ENCODE assay signal across 8 cellular contexts in the genomic region with DNA sequence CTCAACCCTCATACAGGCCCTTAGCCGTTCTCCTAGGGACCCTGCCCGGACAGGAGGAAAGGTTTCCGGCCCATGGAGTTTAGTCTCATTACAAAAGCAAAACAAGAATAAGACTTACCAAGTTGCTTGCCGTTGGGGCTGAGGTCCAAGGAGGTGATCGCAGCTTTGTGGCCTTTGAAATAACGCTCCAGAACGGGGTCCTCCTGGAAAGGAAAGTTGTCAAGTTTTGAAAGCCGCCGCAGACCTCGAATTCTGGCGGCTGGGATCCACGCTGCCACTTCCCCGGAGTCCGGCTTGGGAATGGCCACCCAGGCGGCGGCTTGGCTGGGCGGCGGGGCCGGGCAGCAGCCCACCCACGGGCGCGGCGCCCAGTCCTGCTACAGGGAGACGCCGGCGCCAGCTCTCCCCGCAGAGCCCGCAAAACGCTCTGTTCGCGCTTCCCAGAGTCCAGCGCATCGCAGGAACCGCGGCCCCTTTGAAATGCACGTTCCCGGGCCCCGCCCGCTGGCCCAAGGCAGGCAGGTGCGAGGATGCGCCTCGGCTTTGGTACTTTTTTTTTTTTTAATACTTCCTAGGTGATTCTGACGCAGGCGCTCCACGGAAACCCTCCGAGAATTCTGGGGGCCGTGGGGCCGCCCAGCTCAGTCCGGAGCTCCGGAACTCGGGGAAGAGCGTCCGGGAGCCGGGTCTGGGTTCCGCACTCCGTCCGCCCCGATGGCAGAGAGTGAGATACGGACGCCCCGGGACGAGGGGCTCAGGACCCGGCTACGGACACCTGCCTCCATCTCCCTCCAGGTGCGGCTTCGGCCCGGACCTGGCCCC. TPM values are rescaled to one million over a fixed set of nuclear protein-coding genes. Genes with fewer than 3 reads are reported as not detected.
A peak's percentile ranks its signal among the peaks of the same experiment; 100 is the strongest.
DNase-seq lines count a peak whose midpoint lies in the region; ATAC-seq and TF ChIP-seq lines count a peak whose summit lies in the region.

No MANE protein-coding gene starts in this region.

- no peaks in the 10 kb centered on the region for H3K27me3 Mint-ChIP-seq in CD4-positive, CD25-positive, alpha-beta regulatory T cell

- H3K79me2 ChIP-seq in hepatocyte = peaks cover 53% of the 10 kb centered on the region

- H3K4me3 ChIP-seq in CD4-positive, CD25-positive, alpha-beta regulatory T cell (ENCODE audit: low read depth, low read length) = peak overlapping the region; percentile 95
- H3K4me3 ChIP-seq in hepatocyte = peak overlapping the region; percentile 76
- H3K4me3 ChIP-seq in sigmoid colon = peak overlapping the region; percentile 74 to 95 (median 94)

- TF ChIP-seq EP300 in sigmoid colon (IDR thresholded peaks at IDR 0.05) = no peak

- TF ChIP-seq CTCF in hepatocyte (IDR thresholded peaks at IDR 0.05; ENCODE audit: poor library complexity) (no peak), sigmoid colon (IDR thresholded peaks at IDR 0.05) (no peak)

- ATAC-seq in CD4-positive, CD25-positive, alpha-beta regulatory T cell (ENCODE audit: low read depth in 2 of 2) = peak; percentile 4 to 13
- ATAC-seq in GM19351 (IDR thresholded peaks at IDR 0.05; ENCODE audit: unreplicated experiment) (peak; percentile 29), HG03442 (IDR thresholded peaks at IDR 0.05; ENCODE audit: unreplicated experiment) (peak; percentile 13)

- in situ Hi-C loops in SK-MEL-5 (cut with HindIII; ENCODE audit: low pct_unique_long_range_greater_than_20kb, low sequenced_read_pairs) = no loop called here

- peaks cover 9% of the 10 kb centered on the region for H3K36me3 ChIP-seq in CD4-positive, CD25-positive, alpha-beta regulatory T cell (ENCODE audit: control insufficient read depth, insufficient read depth, low read length)
- no peaks in the 10 kb centered on the region for H3K36me3 ChIP-seq in hepatocyte (replicated peaks; ENCODE audit: insufficient read depth, low read depth)
- H3K36me3 ChIP-seq in sigmoid colon = no peaks in the 10 kb centered on the region

- 2% methylated on average over 63 of the region's 67 CpGs for WGBS in hepatocyte (ENCODE audit: low lambda C conversion rate, missing lambda C conversion rate)
- 0% methylated on average over 67 of the region's 67 CpGs for WGBS in sigmoid colon, 2 donors

- H3K27me3 ChIP-seq in CD4-positive, CD25-positive, alpha-beta regulatory T cell (ENCODE audit: control insufficient read depth, insufficient read depth, low read length) = no peaks in the 10 kb centered on the region
- no peaks in the 10 kb centered on the region for H3K27me3 ChIP-seq in hepatocyte
- no peaks in the 10 kb centered on the region for H3K27me3 ChIP-seq in sigmoid colon

- peaks cover 19% of the 10 kb centered on the region for H3K36me3 Mint-ChIP-seq in CD4-positive, CD25-positive, alpha-beta regulatory T cell

- no peak for TF ChIP-seq POLR2A in sigmoid colon (IDR thresholded peaks at IDR 0.05)

- no peaks in the 10 kb centered on the region for H3K9me3 ChIP-seq in CD4-positive, CD25-positive, alpha-beta regulatory T cell (ENCODE audit: control insufficient read depth in 2 of 2, low read length in 2 of 2)
- H3K9me3 ChIP-seq in hepatocyte (ENCODE audit: low read depth) (no peaks in the 10 kb centered on the region), sigmoid colon (no peaks in the 10 kb centered on the region)

- intact Hi-C loops in sigmoid colon (cut with DNase I) = loop anchor here (2.0 to 10.0 kb wide), 6 partner anchors 54 to 1380 kb away; a partner anchor contains a TSS

- H4K20me1 ChIP-seq in hepatocyte (ENCODE audit: insufficient read depth, poor library complexity, severe bottlenecking) = peaks cover 3% of the 10 kb centered on the region

- H3K27ac ChIP-seq in CD4-positive, CD25-positive, alpha-beta regulatory T cell (ENCODE audit: insufficient read depth, low read length, poor library complexity, severe bottlenecking) = peak overlapping the region; percentile 78
- H3K27ac ChIP-seq in angular gyrus (ENCODE audit: low read depth, low read length) (peak overlapping the region; percentile 99), hepatocyte (peak overlapping the region; percentile 87), sigmoid colon (peak overlapping the region; percentile 87 to 92 (median 90))

- peak overlapping the region; percentile 89 to 97 (median 96) for H3K4me3 Mint-ChIP-seq in CD4-positive, CD25-positive, alpha-beta regulatory T cell

- peaks cover 25 to 70% (median 46%) of the 10 kb centered on the region in 4 donors for H3K4me1 Mint-ChIP-seq in CD4-positive, CD25-positive, alpha-beta regulatory T cell

- H3K9me3 Mint-ChIP-seq in CD4-positive, CD25-positive, alpha-beta regulatory T cell = no peaks in the 10 kb centered on the region

- H3K9me2 ChIP-seq in hepatocyte (replicated peaks; ENCODE audit: insufficient read depth) = no peaks in the 10 kb centered on the region

- peak overlapping the region; percentile 80 for H2AFZ ChIP-seq in hepatocyte

- peak overlapping the region; percentile 73 to 90 (median 80) for H3K27ac Mint-ChIP-seq in CD4-positive, CD25-positive, alpha-beta regulatory T cell

- DNase-seq in CD4-positive, CD25-positive, alpha-beta regulatory T cell = peak; percentile 29 to 61 (median 48)
- peak; percentile 18 for DNase-seq in SK-MEL-5 (ENCODE audit: low read depth, low spot score)
- DNase-seq in hepatocyte (ENCODE audit: low spot score) = peak; percentile 74
- peak; percentile 72 for DNase-seq in sigmoid colon
- DNase-seq in middle frontal gyrus (ENCODE audit: extremely low spot score, low spot score) = no peak

- H3K4me2 ChIP-seq in hepatocyte = peak overlapping the region; percentile 74

- H3K4me1 ChIP-seq in CD4-positive, CD25-positive, alpha-beta regulatory T cell (ENCODE audit: control insufficient read depth, insufficient read depth, low read length, poor library complexity, severe bottlenecking) = peaks cover 33% of the 10 kb centered on the region
- peaks cover 25% of the 10 kb centered on the region for H3K4me1 ChIP-seq in hepatocyte (ENCODE audit: insufficient read depth)
- H3K4me1 ChIP-seq in sigmoid colon = peaks cover 0 to 54% (median 35%) of the 10 kb centered on the region in 4 donors

RNA-seq across cellular contexts. Expression of a gene that starts 0.6 kb away (rescaled TPM):
- total RNA-seq in CD4-positive, CD25-positive, alpha-beta regulatory T cell = 8.8 TPM
- 1 to 10 TPM; 5.0 to 8.1 (median 5.6) TPM for polyA plus RNA-seq in CD4-positive, CD25-positive, alpha-beta regulatory T cell
- total RNA-seq in SK-MEL-5 (2014; rRNA removed; shearing (Covaris generic)) = 5.7 and 7.7 TPM in 2 replicates
- 2.5 and 2.9 TPM in 2 replicates for polyA plus RNA-seq in SK-MEL-5 (2015; cell fraction: cytosol; rRNA removed)
- 3.4 and 5.6 TPM in 2 replicates for polyA plus RNA-seq in SK-MEL-5 (2015; cell fraction: nucleus; rRNA removed)
- 15.4 and 19.2 TPM in 2 replicates for total RNA-seq in hepatocyte
- polyA plus RNA-seq in hepatocyte = 4.6 and 6.9 TPM in 2 replicates
- 1 to 10 TPM; 3.4 to 4.8 (median 4.3) TPM for total RNA-seq in sigmoid colon
- 10 to 100 TPM in 1 of 3 donors, 1 to 10 TPM in 2; 3.6 to 14.6 (median 4.9) TPM for polyA plus RNA-seq in sigmoid colon

RNA-seq across cellular contexts. Expression of a gene that starts 0.6 kb away (rescaled TPM):
- 22.1 TPM for total RNA-seq in CD4-positive, CD25-positive, alpha-beta regulatory T cell
- 10 to 100 TPM; 28.2 to 38.0 (median 33.3) TPM for polyA plus RNA-seq in CD4-positive, CD25-positive, alpha-beta regulatory T cell
- total RNA-seq in SK-MEL-5 (2014; rRNA removed; shearing (Covaris generic)) = 13.0 and 15.2 TPM in 2 replicates
- 9.3 and 14.2 TPM in 2 replicates for polyA plus RNA-seq in SK-MEL-5 (2015; cell fraction: cytosol; rRNA removed)
- polyA plus RNA-seq in SK-MEL-5 (2015; cell fraction: nucleus; rRNA removed) = 10.0 and 10.8 TPM in 2 replicates
- total RNA-seq in hepatocyte (18.9 and 20.0 TPM in 2 replicates), sigmoid colon (10 to 100 TPM; 14.1 to 29.1 (median 26.0) TPM)
- polyA plus RNA-seq in hepatocyte (10.3 and 11.6 TPM in 2 replicates), sigmoid colon (10 to 100 TPM; 12.5 to 31.7 (median 28.8) TPM)
